ENCODE assay signal across 18 cellular contexts in the genomic region with DNA sequence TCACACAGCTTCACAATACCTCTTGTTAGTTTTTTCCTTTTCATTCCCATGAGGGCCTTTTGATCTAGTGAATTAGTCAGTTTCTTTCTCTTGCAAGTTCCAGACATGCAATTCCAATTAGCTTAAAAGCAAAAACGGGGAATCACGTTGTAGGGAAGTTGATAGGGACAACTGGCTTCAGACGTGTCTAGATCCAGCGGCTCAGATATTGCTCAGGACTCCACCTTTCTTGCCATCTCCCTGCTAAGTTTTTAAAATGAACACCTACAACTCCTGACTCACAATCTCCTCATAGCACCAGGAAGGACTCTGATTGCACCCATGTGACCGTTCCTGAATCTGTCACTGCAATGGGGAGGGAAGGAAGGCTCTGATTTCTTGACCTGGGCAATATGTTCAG.
DNase-seq lines count a peak whose midpoint lies in the region; ATAC-seq, FAIRE-seq and TF ChIP-seq lines count a peak whose summit lies in the region.
"Had no signal": no experiment of that assay in that cellular context is flagged by ENCODE, and none has a peak within 500 bp of the region (broad histone marks: within the 10 kb centered on the region; RNA-seq: fewer than 3 reads in every experiment).

No MANE protein-coding gene starts in this region.

- intact Hi-C loops in gastrocnemius medialis (cut with DNase I; ENCODE audit: low total_unique reads), result no loop called here
- intact Hi-C loops in CD4-positive, alpha-beta T cell (cut with DNase I, micrococcal nuclease), result no loop called here

- no peaks in the 10 kb centered on the region for H3K36me3 ChIP-seq in gastrocnemius medialis
- H3K36me3 ChIP-seq: cardiac muscle cell had no signal

- peak overlapping the region; percentile 16 to 72 (median 60) for H3K27ac ChIP-seq in gastrocnemius medialis
- H3K27ac ChIP-seq in CD4-positive, alpha-beta T cell (ENCODE audit: low read depth, low read length), result no peak overlapping the region
- H3K27ac ChIP-seq: cardiac muscle cell had no signal

- in situ Hi-C loops in gastrocnemius medialis (cut with MboI; ENCODE audit: low sequenced_read_pairs in 4 of 4), result no loop called here

- CTCF ChIA-PET in CD4-positive, alpha-beta T cell (lab: Charles Lee), result no interaction called here

- peaks cover 4% of the 10 kb centered on the region for H3K27me3 Mint-ChIP-seq in HFFc6 (ENCODE audit: insufficient read depth)
- H3K27me3 Mint-ChIP-seq in CD4-positive, alpha-beta T cell, result peaks cover 22% of the 10 kb centered on the region

- no peaks in the 10 kb centered on the region for H3K27me3 ChIP-seq in gastrocnemius medialis
- H3K27me3 ChIP-seq in CD4-positive, alpha-beta T cell (ENCODE audit: control insufficient read depth, insufficient read depth, low read length), result peaks cover 3% of the 10 kb centered on the region
- H3K27me3 ChIP-seq: cardiac muscle cell had no signal

- no peaks in the 10 kb centered on the region for H3K9me3 ChIP-seq in gastrocnemius medialis
- H3K9me3 ChIP-seq in CD4-positive, alpha-beta T cell (ENCODE audit: control insufficient read depth, low read length), result no peaks in the 10 kb centered on the region

- no peaks in the 10 kb centered on the region for H3K9me3 Mint-ChIP-seq in HFFc6
- H3K9me3 Mint-ChIP-seq in CD4-positive, alpha-beta T cell, result no peaks in the 10 kb centered on the region
- H3K9me3 Mint-ChIP-seq: activated T-cell treated with anti-CD3 and anti-CD28 coated beads, Interleukin-2, amount 50 U/mL, for 4 hours; CD8-positive, alpha-beta T cell; nephron progenitor cell; T-cell had no signal

- no peak for ATAC-seq in gastrocnemius medialis
- ATAC-seq in CD4-positive, alpha-beta T cell (ENCODE audit: poor library complexity), result no peak
- ATAC-seq: activated T-cell treated with anti-CD3 and anti-CD28 coated beads, Interleukin-2, amount 50 U/mL, for 4 hours; CD8-positive, alpha-beta T cell; T-cell had no signal

- POLR2A ChIA-PET in CD4-positive, alpha-beta T cell (lab: Charles Lee), result no interaction called here

- DNase-seq in HFFc6 (no peak), RCC 7860 (ENCODE audit: low spot score) (peak; percentile 36), fibroblast of peridontal ligament (ENCODE audit: extremely low read depth) (peak; percentile 50), gastrocnemius medialis (no peak), Kasumi-1 (lab: John Stamatoyannopoulos, UW) (no peak), NCI-H187 treated with DMSO at 0.1 percent for 48 hours (lab: John Stamatoyannopoulos, UW) (no peak)
- DNase-seq in CD4-positive, alpha-beta T cell, result no peak
- DNase-seq: activated naive CD4-positive, alpha-beta T cell; activated T-cell treated with anti-CD3 and anti-CD28 coated beads, Interleukin-2, amount 50 U/mL, for 4 hours; amniotic stem cell; CD8-positive, alpha-beta T cell; midbrain; NCI-H1930; nephron progenitor cell; OCI-M1; T-cell had no signal

- TF ChIP-seq CTCF in HFFc6 (IDR thresholded peaks at IDR 0.05), result no peak
- TF ChIP-seq CTCF in gastrocnemius medialis (IDR thresholded peaks at IDR 0.05 in 4 of 5, conservative IDR thresholded peaks at IDR 0.05 in 1 of 5), result no peak
- TF ChIP-seq CTCF in CD4-positive, alpha-beta T cell (IDR thresholded peaks at IDR 0.05), result no peak

- 0 out of 2 replicates have a peak overlapping the region, but pooled peaks have one; percentile 2 for H3K27ac Mint-ChIP-seq in HFFc6
- no peak overlapping the region for H3K27ac Mint-ChIP-seq in CD4-positive, alpha-beta T cell
- H3K27ac Mint-ChIP-seq: CD8-positive, alpha-beta T cell; dendritic cell treated with granulocyte-macrophage colony-stimulating factor and Interleukin-4, amounts not matched to agents 40 ng/mL and 50 ng/mL, for 4 days; nephron progenitor cell; T-cell had no signal

- peaks cover 60% of the 10 kb centered on the region for H3K4me1 Mint-ChIP-seq in HFFc6 (ENCODE audit: low read depth)
- H3K4me1 Mint-ChIP-seq in CD4-positive, alpha-beta T cell (ENCODE audit: low read depth), result no peaks in the 10 kb centered on the region
- H3K4me1 Mint-ChIP-seq: T-cell had no signal

- no peaks in the 10 kb centered on the region for H3K36me3 Mint-ChIP-seq in HFFc6 (ENCODE audit: low read depth)
- no peaks in the 10 kb centered on the region for H3K36me3 Mint-ChIP-seq in CD4-positive, alpha-beta T cell (ENCODE audit: low read depth)
- H3K36me3 Mint-ChIP-seq: CD8-positive, alpha-beta T cell; T-cell had no signal

- H3K4me1 ChIP-seq in gastrocnemius medialis, result peaks cover 13 to 30% of the 10 kb centered on the region in 2 donors

- H3K4me3 Mint-ChIP-seq in HFFc6, result no peak overlapping the region
- H3K4me3 Mint-ChIP-seq in CD4-positive, alpha-beta T cell, result no peak overlapping the region
- H3K4me3 Mint-ChIP-seq: activated T-cell treated with anti-CD3 and anti-CD28 coated beads, Interleukin-2, amount 50 U/mL, for 4 hours; CD8-positive, alpha-beta T cell; dendritic cell treated with granulocyte-macrophage colony-stimulating factor and Interleukin-4, amounts not matched to agents 40 ng/mL and 50 ng/mL, for 4 days; nephron progenitor cell; T-cell had no signal

- H3K4me3 ChIP-seq in gastrocnemius medialis, result no peak overlapping the region
- H3K4me3 ChIP-seq: cardiac muscle cell had no signal

- no peak for FAIRE-seq in RCC 7860 (lab: Jason Lieb, UNC)

- no peak for TF ChIP-seq POLR2A in gastrocnemius medialis (IDR thresholded peaks at IDR 0.05)

Comparison
In these comparisons a context has a peak if more than half of its experiments do, and no peak if none do; other contexts are left out.
1. DNase-seq: peak in RCC 7860 (single experiment) and fibroblast of peridontal ligament (single experiment); none in HFFc6 (single experiment), gastrocnemius medialis (0 of 2), Kasumi-1 (0 of 2), NCI-H187 treated with DMSO at 0.1 percent for 48 hours (single experiment) and CD4-positive, alpha-beta T cell (0 of 10).